Comparison of ENCODE assay signal across 22 cellular contexts in genomic region chr14:77006127-77006526, GRCh38. TPM values are rescaled to one million over a fixed set of nuclear protein-coding genes. Genes with fewer than 3 reads are reported as not detected.
DNase-seq lines count a peak whose midpoint lies in the region; ATAC-seq, FAIRE-seq and TF ChIP-seq lines count a peak whose summit lies in the region.
"Had no signal": no experiment of that assay in that cellular context is flagged by ENCODE, and none has a peak within 500 bp of the region (broad histone marks: within the 10 kb centered on the region; RNA-seq: fewer than 3 reads in every experiment).

No MANE protein-coding gene starts in this region.

- H3K4me3 ChIP-seq in body of pancreas (no peak overlapping the region), pancreas (no peak overlapping the region), upper lobe of right lung (no peak overlapping the region)
- H3K4me3 ChIP-seq: cardiac muscle cell, gastroesophageal sphincter, right atrium auricular region, transverse colon had no signal

- peak overlapping the region; percentile 30 for H3K27ac Mint-ChIP-seq in activated T-cell treated with anti-CD3 and anti-CD28 coated beads, Interleukin-2, amount 50 U/mL, for 72 hours
- H3K27ac Mint-ChIP-seq in activated T-cell treated with anti-CD3 and anti-CD28 coated beads, Interleukin-2, amount 50 U/mL, for 24 hours = no peak overlapping the region
- H3K27ac Mint-ChIP-seq: activated CD4-positive, alpha-beta memory T cell treated with anti-CD3 and anti-CD28 coated beads, Interleukin-2, amount 10 ng/mL, durations not matched to agents 7 days and 5 days; activated naive CD8-positive, alpha-beta T cell; stimulated activated effector memory CD8-positive, alpha-beta T cell treated with anti-CD3 and anti-CD28 coated beads, Interleukin-12 subunit alpha, Interleukin-12 subunit beta, amount 100 ng/mL, for 72 hours had no signal

- no peak for FAIRE-seq in pancreas (lab: Jason Lieb, UNC)

- TF ChIP-seq CTCF in body of pancreas (IDR thresholded peaks at IDR 0.05) (no peak), pancreas (IDR thresholded peaks at IDR 0.05) (no peak), upper lobe of right lung (IDR thresholded peaks at IDR 0.05) (no peak)

- no peaks in the 10 kb centered on the region for H3K9me3 ChIP-seq in body of pancreas
- no peaks in the 10 kb centered on the region for H3K9me3 ChIP-seq in pancreas
- no peaks in the 10 kb centered on the region for H3K9me3 ChIP-seq in upper lobe of right lung
- H3K9me3 ChIP-seq: gastroesophageal sphincter, right atrium auricular region, transverse colon had no signal

- TF ChIP-seq POLR2A in body of pancreas (IDR thresholded peaks at IDR 0.05) = no peak

- peaks cover 75% of the 10 kb centered on the region for H3K4me1 ChIP-seq in body of pancreas
- H3K4me1 ChIP-seq in pancreas = peaks cover 53 to 64% (median 58%) of the 10 kb centered on the region in 3 donors
- peaks cover 42% of the 10 kb centered on the region for H3K4me1 ChIP-seq in upper lobe of right lung

- H3K4me1 Mint-ChIP-seq in activated T-cell treated with anti-CD3 and anti-CD28 coated beads, Interleukin-2, amount 50 U/mL, for 72 hours (ENCODE audit: low read depth) = peaks cover 17% of the 10 kb centered on the region
- H3K4me1 Mint-ChIP-seq in activated T-cell treated with anti-CD3 and anti-CD28 coated beads, Interleukin-2, amount 50 U/mL, for 24 hours (ENCODE audit: low read depth) = peaks cover 11% of the 10 kb centered on the region

- no peaks in the 10 kb centered on the region for H3K27me3 Mint-ChIP-seq in activated T-cell treated with anti-CD3 and anti-CD28 coated beads, Interleukin-2, amount 50 U/mL, for 72 hours (ENCODE audit: low read depth)
- no peaks in the 10 kb centered on the region for H3K27me3 Mint-ChIP-seq in activated T-cell treated with anti-CD3 and anti-CD28 coated beads, Interleukin-2, amount 50 U/mL, for 24 hours
- H3K27me3 Mint-ChIP-seq: activated naive CD8-positive, alpha-beta T cell had no signal

- DNase-seq in activated T-cell treated with anti-CD3 and anti-CD28 coated beads, Interleukin-2, amount 50 U/mL, for 72 hours = no peak
- DNase-seq in activated T-cell treated with anti-CD3 and anti-CD28 coated beads, Interleukin-2, amount 50 U/mL, for 24 hours = no peak
- DNase-seq in body of pancreas (peak; percentile 31 to 52 (median 35)), pancreas (no peak), upper lobe of right lung (no peak), kidney glomerular epithelial cell (lab: John Stamatoyannopoulos, UW) (no peak)
- DNase-seq in activated CD4-positive, CD25-positive, alpha-beta regulatory T cell treated with anti-CD3 and anti-CD28 coated beads, Interleukin-2, amount 50 U/mL, for 72 hours = no peak
- DNase-seq: activated CD4-positive, alpha-beta memory T cell treated with anti-CD3 and anti-CD28 coated beads, Interleukin-2, amount 10 ng/mL, durations not matched to agents 7 days and 5 days; activated T-cell treated with anti-CD3 and anti-CD28 coated beads, Interleukin-2, amount 50 U/mL, for 1 hour; GOT3; MM.1S; NCI-H2171 treated with DMSO at 0.1 percent for 48 hours; NCI-H774; OCI-M1; transverse colon had no signal

- no peak overlapping the region for H3K4me3 Mint-ChIP-seq in activated T-cell treated with anti-CD3 and anti-CD28 coated beads, Interleukin-2, amount 50 U/mL, for 72 hours
- H3K4me3 Mint-ChIP-seq in activated T-cell treated with anti-CD3 and anti-CD28 coated beads, Interleukin-2, amount 50 U/mL, for 24 hours = no peak overlapping the region
- H3K4me3 Mint-ChIP-seq: activated CD4-positive, alpha-beta memory T cell treated with anti-CD3 and anti-CD28 coated beads, Interleukin-2, amount 10 ng/mL, durations not matched to agents 7 days and 5 days; activated naive CD8-positive, alpha-beta T cell; stimulated activated effector memory CD8-positive, alpha-beta T cell treated with anti-CD3 and anti-CD28 coated beads, Interleukin-12 subunit alpha, Interleukin-12 subunit beta, amount 100 ng/mL, for 72 hours had no signal

- H3K36me3 ChIP-seq in body of pancreas (replicated peaks in 1 of 2; ENCODE audit: insufficient read depth in 1 of 2, low read depth in 2 of 2) (no peaks in the 10 kb centered on the region), pancreas (no peaks in the 10 kb centered on the region), upper lobe of right lung (no peaks in the 10 kb centered on the region)
- H3K36me3 ChIP-seq: cardiac muscle cell, gastroesophageal sphincter, right atrium auricular region, transverse colon had no signal

- H3K27ac ChIP-seq in body of pancreas (peak overlapping the region; percentile 59 to 96 (median 93)), pancreas (peak overlapping the region in 3 of 4 donors; percentile 72 to 94 (median 91)), upper lobe of right lung (peak overlapping the region; percentile 36)
- H3K27ac ChIP-seq: right atrium auricular region had no signal

- H3K9me3 Mint-ChIP-seq in activated T-cell treated with anti-CD3 and anti-CD28 coated beads, Interleukin-2, amount 50 U/mL, for 72 hours = no peaks in the 10 kb centered on the region
- H3K9me3 Mint-ChIP-seq in activated T-cell treated with anti-CD3 and anti-CD28 coated beads, Interleukin-2, amount 50 U/mL, for 24 hours = no peaks in the 10 kb centered on the region
- H3K9me3 Mint-ChIP-seq: activated CD4-positive, alpha-beta memory T cell treated with anti-CD3 and anti-CD28 coated beads, Interleukin-2, amount 10 ng/mL, durations not matched to agents 7 days and 5 days; stimulated activated effector memory CD8-positive, alpha-beta T cell treated with anti-CD3 and anti-CD28 coated beads, Interleukin-12 subunit alpha, Interleukin-12 subunit beta, amount 100 ng/mL, for 72 hours had no signal

- WGBS in body of pancreas, 2 donors = 57 to 61% methylated on average over 9 of the region's 9 CpGs
- WGBS in pancreas, 2 donors = 48 to 60% methylated on average over 9 of the region's 9 CpGs

- H3K27me3 ChIP-seq in body of pancreas (no peaks in the 10 kb centered on the region), pancreas (no peaks in the 10 kb centered on the region), upper lobe of right lung (no peaks in the 10 kb centered on the region)
- H3K27me3 ChIP-seq: cardiac muscle cell, gastroesophageal sphincter, right atrium auricular region, transverse colon had no signal

- ATAC-seq in activated T-cell treated with anti-CD3 and anti-CD28 coated beads, Interleukin-2, amount 50 U/mL, for 72 hours (replicated peaks in 1 of 2) = no peak
- ATAC-seq in body of pancreas (no peak), pancreas (no peak), upper lobe of right lung (no peak), GM18873 (IDR thresholded peaks at IDR 0.05; ENCODE audit: low FRiP score, unreplicated experiment) (no peak)
- ATAC-seq: gastroesophageal sphincter; left lobe of liver; stimulated activated effector memory CD8-positive, alpha-beta T cell treated with anti-CD3 and anti-CD28 coated beads, Interleukin-12 subunit alpha, Interleukin-12 subunit beta, amount 100 ng/mL, for 72 hours had no signal

- intact Hi-C loops in body of pancreas (cut with DNase I) (no loop called here), pancreas (cut with DNase I) (no loop called here), upper lobe of right lung (cut with DNase I) (no loop called here)

- no peaks in the 10 kb centered on the region for H3K36me3 Mint-ChIP-seq in activated T-cell treated with anti-CD3 and anti-CD28 coated beads, Interleukin-2, amount 50 U/mL, for 72 hours (ENCODE audit: insufficient read depth in 2 of 2)
- H3K36me3 Mint-ChIP-seq in activated T-cell treated with anti-CD3 and anti-CD28 coated beads, Interleukin-2, amount 50 U/mL, for 24 hours (ENCODE audit: low read depth) = no peaks in the 10 kb centered on the region
- H3K36me3 Mint-ChIP-seq: activated naive CD8-positive, alpha-beta T cell; stimulated activated effector memory CD8-positive, alpha-beta T cell treated with anti-CD3 and anti-CD28 coated beads, Interleukin-12 subunit alpha, Interleukin-12 subunit beta, amount 100 ng/mL, for 72 hours had no signal

RNA-seq across cellular contexts. Expression of gene IRF2BPL, which starts 22.4 kb away (rescaled TPM):
- total RNA-seq in activated T-cell treated with anti-CD3 and anti-CD28 coated beads, Interleukin-2, amount 50 U/mL, for 72 hours = 10 to 100 TPM; 55.6 to 58.0 TPM
- 10 to 100 TPM; 26.7 to 52.1 TPM for total RNA-seq in body of pancreas
- total RNA-seq in pancreas = 10 to 100 TPM; 15.4 to 32.2 (median 25.5) TPM
- polyA plus RNA-seq in pancreas = 10 to 100 TPM in 1 of 2 donors, 1 to 10 TPM in 1; 6.2 to 13.7 TPM
- 50.6 TPM for total RNA-seq in upper lobe of right lung

Comparison
In these comparisons a context has a peak if more than half of its experiments do, and no peak if none do; other contexts are left out.
1. DNase-seq: peak in body of pancreas (4 of 4); none in activated T-cell treated with anti-CD3 and anti-CD28 coated beads, Interleukin-2, amount 50 U/mL, for 72 hours (0 of 2), activated T-cell treated with anti-CD3 and anti-CD28 coated beads, Interleukin-2, amount 50 U/mL, for 24 hours (single experiment), pancreas (0 of 6), upper lobe of right lung (single experiment), activated CD4-positive, CD25-positive, alpha-beta regulatory T cell treated with anti-CD3 and anti-CD28 coated beads, Interleukin-2, amount 50 U/mL, for 72 hours (single experiment) and kidney glomerular epithelial cell (single experiment).
2. H3K27ac ChIP-seq: peak in every context shown above with its lines; median percentile 93 in body of pancreas; 91 in pancreas; 36 in upper lobe of right lung.